9 cellular contexts compared by ENCODE assay signal in the genomic region with DNA sequence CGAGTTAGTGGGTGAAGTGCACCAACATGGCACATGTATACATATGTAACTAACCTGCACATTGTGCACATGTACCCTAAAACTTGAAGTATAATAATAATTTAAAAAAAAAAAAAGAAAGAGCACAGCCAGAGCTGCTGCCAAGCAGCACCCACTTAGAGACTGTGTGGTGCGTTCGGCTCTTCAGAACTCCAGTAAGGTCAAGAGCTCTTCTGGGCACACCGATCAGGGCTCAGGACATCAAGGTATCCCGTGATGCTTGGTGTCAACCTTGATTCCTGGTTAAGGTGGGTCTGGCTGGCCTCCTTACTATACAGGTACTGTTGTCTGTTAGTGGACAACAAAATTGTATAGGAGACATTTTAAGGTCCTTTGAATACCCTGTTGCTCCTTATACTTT.
"Had no signal": no experiment of that assay in that cellular context is flagged by ENCODE, and none has a peak within 500 bp of the region (broad histone marks: within the 10 kb centered on the region; RNA-seq: fewer than 3 reads in every experiment).

No MANE protein-coding gene starts in this region.

- H3K9me3 ChIP-seq: HAP-1 had no signal

- ATAC-seq: GM23338, HCT116 had no signal

- H3K27ac ChIP-seq: GM23248 had no signal

- DNase-seq: GM23248, GOT3, H7, H9, HCEC 1CT, HFFc6 had no signal

- H3K36me3 ChIP-seq: HAP-1 had no signal

- H3K4me3 ChIP-seq: GM23248, GM23338, HAP-1 had no signal

- H3K4me1 ChIP-seq: HAP-1 had no signal
